Comparison of ENCODE assay signal across 8 cellular contexts in genomic region chr3:69080233-69080644, GRCh38. TPM values are rescaled to one million over a fixed set of nuclear protein-coding genes. Genes with fewer than 3 reads are reported as not detected.
DNase-seq lines count a peak whose midpoint lies in the region; ATAC-seq and TF ChIP-seq lines count a peak whose summit lies in the region.

UBA3 (minus strand) TSS chr3:69080365; CDS start chr3:69080353, 12 bp downstream.

- TF ChIP-seq CTCF in Caco-2 (IDR thresholded peaks at IDR 0.05; ENCODE audit: insufficient read depth in 1 of 2, low read depth in 1 of 2, low read length in 1 of 2, severe bottlenecking in 1 of 2, unreplicated experiment in 1 of 2), result no peak
- no peak for TF ChIP-seq CTCF in OCI-LY7 (conservative IDR thresholded peaks at IDR 0.05; ENCODE audit: low read length)
- no peak for TF ChIP-seq CTCF in epithelial cell of proximal tubule (conservative IDR thresholded peaks at IDR 0.05; ENCODE audit: low read depth, low read length)

- peak within 1 kb of the TSS; percentile 91 for H3K4me2 ChIP-seq in OCI-LY7 (ENCODE audit: low read length)

- peak within 1 kb of the TSS; percentile 75 for H3K4me3 ChIP-seq in Caco-2 (ENCODE audit: low read depth, low read length)
- peak within 1 kb of the TSS; percentile 94 for H3K4me3 ChIP-seq in HUES64 (ENCODE audit: low read length)
- peak within 1 kb of the TSS; percentile 99 for H3K4me3 ChIP-seq in OCI-LY7 (ENCODE audit: low read depth, low read length, poor library complexity, severe bottlenecking)
- peak within 1 kb of the TSS; percentile 86 for H3K4me3 ChIP-seq in epithelial cell of proximal tubule (ENCODE audit: low read depth, low read length)

- H3K4me1 ChIP-seq in Caco-2 (peaks cover 5% of the 10 kb centered on the region; the same call in 1 of the 2 replicates), HUES64 (ENCODE audit: insufficient read depth, low read length) (peaks cover 34% of the 10 kb centered on the region), OCI-LY7 (ENCODE audit: insufficient read depth, low read length, poor library complexity, severe bottlenecking) (peaks cover 64% of the 10 kb centered on the region)

- peaks cover 5% of the 10 kb centered on the region; the same call in 1 of the 2 replicates for H4K20me1 ChIP-seq in OCI-LY7 (ENCODE audit: insufficient read depth, low read length)

- no peaks in the 10 kb centered on the region for H3K9me3 Mint-ChIP-seq in Caco-2 (ENCODE audit: unreplicated experiment)

- H3K9me3 ChIP-seq in Caco-2 (no peaks in the 10 kb centered on the region), HUES64 (ENCODE audit: insufficient read depth, low read depth, low read length) (no peaks in the 10 kb centered on the region), OCI-LY7 (ENCODE audit: low read length) (no peaks in the 10 kb centered on the region)

- H3K36me3 ChIP-seq in Caco-2 (ENCODE audit: control insufficient read depth, insufficient read depth, low read length) (no peaks in the 10 kb centered on the region), HUES64 (ENCODE audit: insufficient read depth, low read length) (peaks cover 10% of the 10 kb centered on the region), OCI-LY7 (ENCODE audit: insufficient read depth, low read length) (peaks cover 28% of the 10 kb centered on the region)

- peaks cover 5% of the 10 kb centered on the region for H3K36me3 Mint-ChIP-seq in Caco-2 (ENCODE audit: insufficient read depth, unreplicated experiment)

- BruUV-seq in Caco-2 (replicated peaks; lab: Mats Ljungman, UMichigan), result no TSS peak
- no TSS peak for BruUV-seq in OCI-LY7 (replicated peaks; lab: Mats Ljungman, UMichigan)

- H3K27me3 ChIP-seq in Caco-2 (replicated peaks; ENCODE audit: control insufficient read depth, insufficient read depth, low read length) (no peaks in the 10 kb centered on the region), HUES64 (ENCODE audit: insufficient read depth, low read length) (no peaks in the 10 kb centered on the region)

- peak; percentile 88 to 90 for DNase-seq in Caco-2
- DNase-seq in OCI-LY7 (ENCODE audit: low spot score), result peak; percentile 90
- DNase-seq in activated T-cell treated with anti-CD3 and anti-CD28 coated beads for 4 hours, result peak; percentile 92
- no peak for DNase-seq in epithelial cell of proximal tubule (ENCODE audit: low read depth)
- peak; percentile 91 for DNase-seq in mucosa of gallbladder (ENCODE audit: low spot score)
- peak; percentile 91 for DNase-seq in stimulated activated CD8-positive, alpha-beta memory T cell treated with anti-CD3 and anti-CD28 coated beads, Interleukin-4, amount 100 ng/mL, for 24 hours (ENCODE audit: low read depth)

- POLR2A ChIA-PET in Caco-2 (lab: Charles Lee), result no interaction called here
- POLR2A ChIA-PET in OCI-LY7 (lab: Charles Lee), result interaction anchor here (0.6 to 7.5 kb wide), 4 partner anchors 16 to 51 kb away, joined by 3 to 49 read pairs (median 12); partner anchors contain the start of gene TMF1

- peak within 1 kb of the TSS; percentile 75 for H3K27ac Mint-ChIP-seq in Caco-2 (ENCODE audit: unreplicated experiment)

- peak; percentile 47 for ATAC-seq in GM21390 (IDR thresholded peaks at IDR 0.05; ENCODE audit: unreplicated experiment)

- H3K4me3 Mint-ChIP-seq in Caco-2 (ENCODE audit: unreplicated experiment), result peak within 1 kb of the TSS; percentile 75

- CTCF ChIA-PET in Caco-2 (lab: Charles Lee) (interaction anchor here (0.6 kb wide), 1 partner anchor 732 kb away, joined by 3 read pairs; no protein-coding TSS in a partner anchor), OCI-LY7 (lab: Charles Lee; ENCODE audit: unreplicated experiment) (no interaction called here)

- H3K27me3 Mint-ChIP-seq in Caco-2 (ENCODE audit: insufficient read depth, unreplicated experiment), result no peaks in the 10 kb centered on the region

- H2AFZ ChIP-seq in OCI-LY7 (ENCODE audit: low read length), result peak within 1 kb of the TSS; percentile 50; the same call in 1 of the 2 replicates

- H3K79me2 ChIP-seq in OCI-LY7 (ENCODE audit: insufficient read depth, low read depth, low read length), result peaks cover 50% of the 10 kb centered on the region

- intact Hi-C loops in Caco-2 (cut with micrococcal nuclease; ENCODE audit: unreplicated experiment) (loop anchor here (2.0 kb wide), 2 partner anchors 27 to 67 kb away; partner anchors contain the start of genes EOGT and TMF1), OCI-LY7 (cut with micrococcal nuclease; ENCODE audit: unreplicated experiment) (loop anchor here (1.0 kb wide), 1 partner anchor 29 kb away; no protein-coding TSS in a partner anchor)

- WGBS in HUES64, result under 1% methylated on average over 29 of the region's 33 CpGs

- H3K4me1 Mint-ChIP-seq in Caco-2 (ENCODE audit: low read depth, unreplicated experiment), result peaks cover 18% of the 10 kb centered on the region

- no peaks in the 10 kb centered on the region for H3K9me2 ChIP-seq in OCI-LY7 (ENCODE audit: insufficient read depth, low read length)

- peak within 1 kb of the TSS; percentile 82 for H3K9ac ChIP-seq in HUES64 (ENCODE audit: low read depth, low read length)

- H3K27ac ChIP-seq in HUES64 (ENCODE audit: low read depth, low read length), result peak within 1 kb of the TSS; percentile 69
- H3K27ac ChIP-seq in OCI-LY7 (ENCODE audit: low read depth, low read length, poor library complexity, severe bottlenecking), result peak within 1 kb of the TSS; percentile 77

RNA-seq across cellular contexts. Expression of gene UBA3, which starts in this region (rescaled TPM):
- total RNA-seq in Caco-2 (2022) (45.7 and 49.6 TPM in 2 replicates), OCI-LY7 (2022) (70.2 and 70.8 TPM in 2 replicates), epithelial cell of proximal tubule (65.1 and 69.1 TPM in 2 replicates), mucosa of gallbladder (59.1 TPM)
- polyA plus RNA-seq in HUES64 (2013, experiment 1 of 2), result 51.5 TPM
- polyA plus RNA-seq in HUES64 (2013, experiment 2 of 2), result 59.7 TPM
- 66.5 and 78.8 TPM in 2 replicates for total RNA-seq in OCI-LY7 (2014; rRNA removed; shearing (Covaris generic))
